In genomic region chr1:61953076-61953789, GRCh38 we compare ENCODE assay signal across 1 cellular context.
TF ChIP-seq lines count a peak whose summit lies in the region.

No MANE protein-coding gene starts in this region.

TF ChIP-seq in WTC11, 78 proteins besides CTCF, POLR2A, EP300 and RAD21 (continued from another document):
- TF ChIP-seq ATF6 (CRISPR knock-in tag; IDR thresholded peaks at IDR 0.05) (no peak), NFATC4 (CRISPR knock-in tag; IDR thresholded peaks at IDR 0.05) (no peak), NR2C2 (CRISPR knock-in tag; IDR thresholded peaks at IDR 0.05) (no peak)
